Comparison of ENCODE assay signal across 8 cellular contexts in genomic region chr9:90774682-90775081, GRCh38. TPM values are rescaled to one million over a fixed set of nuclear protein-coding genes. Genes with fewer than 3 reads are reported as not detected.
DNase-seq lines count a peak whose midpoint lies in the region; ATAC-seq and TF ChIP-seq lines count a peak whose summit lies in the region.

No MANE protein-coding gene starts in this region.

- POLR2A ChIA-PET in GM10248 (lab: Yijun Ruan, JAX) = no interaction called here

- DNase-seq in GM10248 (ENCODE audit: extremely low spot score) (peak; percentile 50), T-helper 17 cell (no peak), HAP-1 (ENCODE audit: low spot score in 2 of 2) (no peak), NCI-H2081 (lab: John Stamatoyannopoulos, UW) (no peak), OCI-M2 (lab: John Stamatoyannopoulos, UW; ENCODE audit: unreplicated experiment) (no peak)
- no peak for DNase-seq in activated naive CD4-positive, alpha-beta T cell (lab: John Stamatoyannopoulos, UW)

- no peaks in the 10 kb centered on the region for H3K9me3 ChIP-seq in T-helper 17 cell (ENCODE audit: control insufficient read depth, low read length, poor library complexity, severe bottlenecking)
- H3K9me3 ChIP-seq in HAP-1 = no peaks in the 10 kb centered on the region

- H3K4me3 ChIP-seq in HAP-1 = no peak overlapping the region

- no peaks in the 10 kb centered on the region for H3K4me1 Mint-ChIP-seq in T-helper 17 cell

- H3K27me3 Mint-ChIP-seq in T-helper 17 cell = peaks cover 43% of the 10 kb centered on the region

- H3K36me3 ChIP-seq in HAP-1 (replicated peaks) = no peaks in the 10 kb centered on the region

- ATAC-seq in GM19438 (IDR thresholded peaks at IDR 0.05; ENCODE audit: low read depth, unreplicated experiment) (peak; percentile 83), HG03175 (IDR thresholded peaks at IDR 0.05; ENCODE audit: unreplicated experiment) (peak; percentile 83), T-helper 17 cell (peak; percentile 63)

- peak; percentile 8 for TF ChIP-seq CTCF in GM10248 (IDR thresholded peaks at IDR 0.05; ENCODE audit: control extremely low read depth, extremely low read depth, low read depth, missing control alignments)

- CTCF ChIA-PET in GM10248 (lab: Yijun Ruan, JAX) = interaction anchor here (1.0 to 1.8 kb wide), 9 partner anchors 11 to 487 kb away, joined by 3 to 9 read pairs (median 4); partner anchors contain the start of gene SYK

- H3K27me3 ChIP-seq in HAP-1 (ENCODE audit: low read depth) = no peaks in the 10 kb centered on the region

- no peak overlapping the region for H3K4me3 Mint-ChIP-seq in T-helper 17 cell

- peaks cover 3% of the 10 kb centered on the region for H3K36me3 Mint-ChIP-seq in T-helper 17 cell (ENCODE audit: low read depth)

- H3K4me1 ChIP-seq in HAP-1 = no peaks in the 10 kb centered on the region

- no peak overlapping the region for H3K27ac Mint-ChIP-seq in T-helper 17 cell

- in situ Hi-C loops in HAP-1 (cut with MboI; ENCODE audit: low sequenced_read_pairs) = loop anchor here (25.0 kb wide), 1 partner anchor 637 kb away; no protein-coding TSS in a partner anchor

RNA-seq across cellular contexts. Expression of gene SYK, which starts 26.9 kb away (rescaled TPM):
- 1 to 10 TPM; 5.0 to 7.7 TPM for total RNA-seq in T-helper 17 cell
